29 cellular contexts compared by ENCODE assay signal in the genomic region with DNA sequence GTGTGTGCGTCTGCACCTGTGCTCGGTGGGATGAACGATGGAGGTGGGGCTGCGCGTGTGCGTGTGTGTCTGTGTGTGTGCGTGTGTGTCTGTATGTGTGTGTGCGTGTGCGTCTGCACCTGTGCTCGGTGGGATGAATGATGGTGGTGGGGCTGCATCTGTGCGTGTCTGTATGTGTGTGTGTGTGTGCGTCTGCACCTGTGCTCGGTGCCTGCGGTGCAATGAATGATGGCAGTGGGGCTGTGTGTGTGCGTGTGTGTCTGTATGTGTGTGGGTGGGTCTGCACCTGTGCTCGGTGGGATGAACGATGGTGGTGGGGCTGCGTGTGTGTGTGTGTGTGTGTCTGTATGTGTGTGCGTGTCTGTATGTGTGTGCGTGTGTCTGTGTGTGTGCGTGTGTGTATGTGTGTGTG. TPM values are rescaled to one million over a fixed set of nuclear protein-coding genes. Genes with fewer than 3 reads are reported as not detected.
DNase-seq lines count a peak whose midpoint lies in the region; ATAC-seq, FAIRE-seq and TF ChIP-seq lines count a peak whose summit lies in the region.
"Had no signal": no experiment of that assay in that cellular context is flagged by ENCODE, and none has a peak within 500 bp of the region (broad histone marks: within the 10 kb centered on the region; RNA-seq: fewer than 3 reads in every experiment).

No MANE protein-coding gene starts in this region.

- H3K9me3 ChIP-seq in mesenchymal stem cell (ENCODE audit: control insufficient read depth, low read length) (no peaks in the 10 kb centered on the region), HepG2 (ENCODE audit: low read length) (peaks cover 6% of the 10 kb centered on the region; the same call in 1 of the 2 replicates)
- H3K9me3 ChIP-seq: Peyer's patch, prostate gland, upper lobe of left lung had no signal

- no peak for FAIRE-seq in HepG2 (lab: Jason Lieb, UNC)
- FAIRE-seq: G401.6 had no signal

- H2AK5ac ChIP-seq in mesenchymal stem cell (ENCODE audit: low read length, severe bottlenecking), result no peak overlapping the region

- H3K36me3 Mint-ChIP-seq in activated CD4-positive, alpha-beta memory T cell treated with anti-CD3 and anti-CD28 coated beads for 36 hours, result no peaks in the 10 kb centered on the region
- no peaks in the 10 kb centered on the region for H3K36me3 Mint-ChIP-seq in activated CD4-positive, alpha-beta memory T cell treated with anti-CD3 and anti-CD28 coated beads, Interleukin-2, amount 10 ng/mL, durations not matched to agents 7 days and 5 days (ENCODE audit: low read depth)
- H3K36me3 Mint-ChIP-seq in WTC11, result peaks cover 13% of the 10 kb centered on the region
- H3K36me3 Mint-ChIP-seq in stimulated activated effector memory CD8-positive, alpha-beta T cell treated with anti-CD3 and anti-CD28 coated beads, Interleukin-12 subunit alpha, Interleukin-12 subunit beta, amount 100 ng/mL, for 72 hours, result peaks cover 18% of the 10 kb centered on the region
- H3K36me3 Mint-ChIP-seq in activated T-cell treated with anti-CD3 and anti-CD28 coated beads, Interleukin-2, amount 50 U/mL, for 4 hours (ENCODE audit: insufficient read depth), result no peaks in the 10 kb centered on the region
- H3K36me3 Mint-ChIP-seq: activated naive CD4-positive, alpha-beta T cell treated with anti-CD3 and anti-CD28 coated beads, Interleukin-2, amount 50 U/mL, for 72 hours had no signal

- no peak for ATAC-seq in WTC11
- ATAC-seq in stimulated activated effector memory CD8-positive, alpha-beta T cell treated with anti-CD3 and anti-CD28 coated beads, Interleukin-12 subunit alpha, Interleukin-12 subunit beta, amount 100 ng/mL, for 72 hours, result no peak
- ATAC-seq in HepG2, result no peak
- no peak for ATAC-seq in activated T-cell treated with anti-CD3 and anti-CD28 coated beads, Interleukin-2, amount 50 U/mL, for 4 hours
- ATAC-seq: HCT116, left lobe of liver, sciatic nerve had no signal

- H3K4ac ChIP-seq in mesenchymal stem cell (ENCODE audit: low read depth in 1 of 2, low read length in 2 of 2), result no peak overlapping the region

- BruUV-seq in HepG2 (replicated peaks; lab: Mats Ljungman, UMichigan), result no TSS peak

- H3K27ac ChIP-seq in mesenchymal stem cell (ENCODE audit: low read length, poor library complexity, severe bottlenecking) (no peak overlapping the region), HepG2 (ENCODE audit: extremely low read length, insufficient read depth, low read length) (no peak overlapping the region)
- H3K27ac ChIP-seq: prostate gland, upper lobe of left lung had no signal

- WGBS in mesenchymal stem cell, result 92% methylated on average over 21 of the region's 21 CpGs
- 80% methylated on average over 21 of the region's 21 CpGs for WGBS in HepG2 (ENCODE audit: low lambda C conversion rate)

- peak; percentile 6 for DNase-seq in activated CD4-positive, alpha-beta memory T cell treated with anti-CD3 and anti-CD28 coated beads for 36 hours
- DNase-seq in activated CD4-positive, alpha-beta memory T cell treated with anti-CD3 and anti-CD28 coated beads, Interleukin-2, amount 10 ng/mL, durations not matched to agents 7 days and 5 days, result no peak
- no peak for DNase-seq in WTC11 (ENCODE audit: low spot score)
- DNase-seq in mesenchymal stem cell, result no peak
- DNase-seq in stimulated activated effector memory CD8-positive, alpha-beta T cell treated with anti-CD3 and anti-CD28 coated beads, Interleukin-12 subunit alpha, Interleukin-12 subunit beta, amount 100 ng/mL, for 72 hours (ENCODE audit: low spot score in 2 of 2), result no peak
- DNase-seq in HepG2 (ENCODE audit: low spot score), result no peak
- no peak for DNase-seq in activated T-cell treated with anti-CD3 and anti-CD28 coated beads, Interleukin-2, amount 50 U/mL, for 4 hours
- no peak for DNase-seq in stimulated activated CD4-positive, alpha-beta T cell treated with anti-CD3 and anti-CD28 coated beads, Interleukin-4, amount 100 ng/mL, for 1 hour
- DNase-seq: Calu3; DMS79; hippocampal formation; Kasumi-1; NCI-H1417 treated with DMSO at 0.1 percent for 48 hours; NCI-H2081; NCI-H748 treated with DMSO at 0.1 percent for 48 hours; nucleus accumbens; SHP77; stimulated activated CD4-positive, alpha-beta T cell treated with anti-CD3 and anti-CD28 coated beads, Interleukin-12 subunit alpha, Interleukin-12 subunit beta, amount 100 ng/mL, for 4 hours; stimulated activated CD4-positive, alpha-beta T cell treated with anti-CD3 and anti-CD28 coated beads, Interleukin-2, amount 100 ng/mL, for 48 hours; T1000; upper lobe of left lung had no signal

- TF ChIP-seq EP300 in HepG2 (IDR thresholded peaks at IDR 0.05; ENCODE audit: low read depth in 2 of 2, low read length in 2 of 2), result no peak
- no peak for TF ChIP-seq EP300 in HepG2 (CRISPR knock-in tag; IDR thresholded peaks at IDR 0.05; ENCODE audit: borderline replicate concordance)

- H3K9me3 Mint-ChIP-seq in activated CD4-positive, alpha-beta memory T cell treated with anti-CD3 and anti-CD28 coated beads for 36 hours, result peaks cover 5% of the 10 kb centered on the region
- H3K9me3 Mint-ChIP-seq in activated CD4-positive, alpha-beta memory T cell treated with anti-CD3 and anti-CD28 coated beads, Interleukin-2, amount 10 ng/mL, durations not matched to agents 7 days and 5 days, result peaks cover 10% of the 10 kb centered on the region
- H3K9me3 Mint-ChIP-seq in WTC11, result peaks cover 11% of the 10 kb centered on the region
- no peaks in the 10 kb centered on the region for H3K9me3 Mint-ChIP-seq in stimulated activated effector memory CD8-positive, alpha-beta T cell treated with anti-CD3 and anti-CD28 coated beads, Interleukin-12 subunit alpha, Interleukin-12 subunit beta, amount 100 ng/mL, for 72 hours
- H3K9me3 Mint-ChIP-seq in activated T-cell treated with anti-CD3 and anti-CD28 coated beads, Interleukin-2, amount 50 U/mL, for 4 hours, result no peaks in the 10 kb centered on the region
- H3K9me3 Mint-ChIP-seq: activated T-helper 17 cell treated with anti-CD3 and anti-CD28 coated beads, Interleukin-2, amount 50 U/mL, for 72 hours had no signal

- H3K4me1 Mint-ChIP-seq in activated CD4-positive, alpha-beta memory T cell treated with anti-CD3 and anti-CD28 coated beads for 36 hours (ENCODE audit: low read depth), result peaks cover 3% of the 10 kb centered on the region
- H3K4me1 Mint-ChIP-seq in activated CD4-positive, alpha-beta memory T cell treated with anti-CD3 and anti-CD28 coated beads, Interleukin-2, amount 10 ng/mL, durations not matched to agents 7 days and 5 days, result no peaks in the 10 kb centered on the region
- no peaks in the 10 kb centered on the region for H3K4me1 Mint-ChIP-seq in WTC11
- H3K4me1 Mint-ChIP-seq in stimulated activated effector memory CD8-positive, alpha-beta T cell treated with anti-CD3 and anti-CD28 coated beads, Interleukin-12 subunit alpha, Interleukin-12 subunit beta, amount 100 ng/mL, for 72 hours, result peaks cover 23% of the 10 kb centered on the region
- no peaks in the 10 kb centered on the region for H3K4me1 Mint-ChIP-seq in activated T-cell treated with anti-CD3 and anti-CD28 coated beads, Interleukin-2, amount 50 U/mL, for 4 hours (ENCODE audit: low read depth)
- H3K4me1 Mint-ChIP-seq: activated T-helper 17 cell treated with anti-CD3 and anti-CD28 coated beads, Interleukin-2, amount 50 U/mL, for 72 hours had no signal

- H3K79me1 ChIP-seq in mesenchymal stem cell (replicated peaks; ENCODE audit: low read length, poor library complexity, severe bottlenecking), result no peaks in the 10 kb centered on the region

- H2BK15ac ChIP-seq in mesenchymal stem cell (ENCODE audit: low read depth, poor library complexity, severe bottlenecking), result no peak overlapping the region

- no peak overlapping the region for H3K4me3 ChIP-seq in mesenchymal stem cell (ENCODE audit: insufficient read depth in 1 of 2, low read depth in 1 of 2, low read length in 2 of 2)
- H3K4me3 ChIP-seq in HepG2 (replicated peaks in 1 of 3; ENCODE audit: insufficient read depth in 1 of 3, low read depth in 2 of 3, low read length in 3 of 3), result no peak overlapping the region
- H3K4me3 ChIP-seq: Peyer's patch, prostate gland, upper lobe of left lung had no signal

- H3K36me3 ChIP-seq in mesenchymal stem cell (ENCODE audit: control insufficient read depth in 1 of 2, insufficient read depth in 2 of 2, low read depth in 1 of 2, low read length in 2 of 2) (no peaks in the 10 kb centered on the region), HepG2 (replicated peaks in 1 of 2; ENCODE audit: control insufficient read depth in 1 of 2, insufficient read depth in 2 of 2, low read length in 2 of 2) (no peaks in the 10 kb centered on the region)
- H3K36me3 ChIP-seq: Peyer's patch, prostate gland, upper lobe of left lung had no signal

- H4K20me1 ChIP-seq in HepG2 (ENCODE audit: insufficient read depth, low read length), result no peaks in the 10 kb centered on the region

- H2AFZ ChIP-seq in mesenchymal stem cell (ENCODE audit: low read depth, low read length), result no peak overlapping the region
- H2AFZ ChIP-seq in HepG2 (ENCODE audit: low read length), result no peak overlapping the region

- H3K14ac ChIP-seq in mesenchymal stem cell (ENCODE audit: low read length in 2 of 2), result no peak overlapping the region

- no peak overlapping the region for H3K27ac Mint-ChIP-seq in activated CD4-positive, alpha-beta memory T cell treated with anti-CD3 and anti-CD28 coated beads for 36 hours
- no peak overlapping the region for H3K27ac Mint-ChIP-seq in activated CD4-positive, alpha-beta memory T cell treated with anti-CD3 and anti-CD28 coated beads, Interleukin-2, amount 10 ng/mL, durations not matched to agents 7 days and 5 days
- peak overlapping the region; percentile 30; the same call in 1 of the 2 replicates for H3K27ac Mint-ChIP-seq in WTC11
- peak overlapping the region; percentile 30 for H3K27ac Mint-ChIP-seq in stimulated activated effector memory CD8-positive, alpha-beta T cell treated with anti-CD3 and anti-CD28 coated beads, Interleukin-12 subunit alpha, Interleukin-12 subunit beta, amount 100 ng/mL, for 72 hours
- H3K27ac Mint-ChIP-seq: activated naive CD4-positive, alpha-beta T cell treated with anti-CD3 and anti-CD28 coated beads, Interleukin-2, amount 50 U/mL, for 72 hours; activated T-helper 17 cell treated with anti-CD3 and anti-CD28 coated beads, Interleukin-2, amount 50 U/mL, for 72 hours had no signal

- H3K4me1 ChIP-seq in mesenchymal stem cell (ENCODE audit: control insufficient read depth, insufficient read depth, low read depth, low read length) (peaks cover 4% of the 10 kb centered on the region), HepG2 (ENCODE audit: insufficient read depth, low read length) (no peaks in the 10 kb centered on the region)
- H3K4me1 ChIP-seq: prostate gland, upper lobe of left lung had no signal

- no peak for TF ChIP-seq RAD21 in HepG2 (CRISPR knock-in tag; IDR thresholded peaks at IDR 0.05)

- no peak for TF ChIP-seq POLR2A in HepG2 (IDR thresholded peaks at IDR 0.05; ENCODE audit: insufficient read depth in 1 of 2, low read depth in 2 of 2, low read length in 2 of 2)

- CTCF ChIA-PET in activated CD4-positive, alpha-beta memory T cell treated with anti-CD3 and anti-CD28 coated beads for 36 hours (lab: Charles Lee), result no interaction called here
- CTCF ChIA-PET in activated CD4-positive, alpha-beta memory T cell treated with anti-CD3 and anti-CD28 coated beads, Interleukin-2, amount 10 ng/mL, durations not matched to agents 7 days and 5 days (lab: Charles Lee), result no interaction called here
- CTCF ChIA-PET in WTC11 (lab: Charles Lee) (no interaction called here), HepG2 (lab: Yijun Ruan, JAX; ENCODE audit: low intra/inter-chr PET ratio, low total read pairs) (no interaction called here)

- H3K27me3 Mint-ChIP-seq in activated CD4-positive, alpha-beta memory T cell treated with anti-CD3 and anti-CD28 coated beads for 36 hours, result peaks cover 2% of the 10 kb centered on the region
- H3K27me3 Mint-ChIP-seq in activated CD4-positive, alpha-beta memory T cell treated with anti-CD3 and anti-CD28 coated beads, Interleukin-2, amount 10 ng/mL, durations not matched to agents 7 days and 5 days, result no peaks in the 10 kb centered on the region
- H3K27me3 Mint-ChIP-seq in WTC11 (ENCODE audit: low read depth), result peaks cover under 1% of the 10 kb centered on the region; the same call in 1 of the 2 replicates
- peaks cover 2% of the 10 kb centered on the region for H3K27me3 Mint-ChIP-seq in activated T-cell treated with anti-CD3 and anti-CD28 coated beads, Interleukin-2, amount 50 U/mL, for 4 hours (ENCODE audit: low read depth)
- H3K27me3 Mint-ChIP-seq: activated T-helper 17 cell treated with anti-CD3 and anti-CD28 coated beads, Interleukin-2, amount 50 U/mL, for 72 hours had no signal

- H4K91ac ChIP-seq in mesenchymal stem cell (ENCODE audit: low read length), result no peak overlapping the region

- intact Hi-C loops in activated CD4-positive, alpha-beta memory T cell treated with anti-CD3 and anti-CD28 coated beads for 36 hours (cut with micrococcal nuclease), result no loop called here
- intact Hi-C loops in HepG2 (cut with micrococcal nuclease; ENCODE audit: unreplicated experiment), result no loop called here

- H3K27me3 ChIP-seq in mesenchymal stem cell (ENCODE audit: control insufficient read depth in 1 of 2, insufficient read depth in 1 of 2, low read length in 2 of 2) (peaks cover 33 to 43% of the 10 kb centered on the region in 2 experiments), HepG2 (ENCODE audit: control insufficient read depth in 1 of 2, insufficient read depth in 2 of 2, low read length in 2 of 2) (peaks cover 10 to 48% of the 10 kb centered on the region in 2 experiments)
- H3K27me3 ChIP-seq: Peyer's patch, upper lobe of left lung had no signal

- H3K4me2 ChIP-seq in mesenchymal stem cell (ENCODE audit: low read length, poor library complexity, severe bottlenecking), result no peak overlapping the region
- no peak overlapping the region for H3K4me2 ChIP-seq in HepG2 (ENCODE audit: low read depth, low read length)

- TF ChIP-seq CTCF in WTC11 (IDR thresholded peaks at IDR 0.05) (no peak), HepG2 (CRISPR knock-in tag; IDR thresholded peaks at IDR 0.05) (no peak)

- H2BK120ac ChIP-seq in mesenchymal stem cell (ENCODE audit: low read depth, low read length), result no peak overlapping the region

- peak overlapping the region; percentile 21 for H4K8ac ChIP-seq in mesenchymal stem cell (ENCODE audit: low read length)

- no peaks in the 10 kb centered on the region for H3K79me2 ChIP-seq in HepG2 (ENCODE audit: insufficient read depth, low read length)

- no peak overlapping the region for H2BK12ac ChIP-seq in mesenchymal stem cell (ENCODE audit: low read length in 2 of 2)

- no peak overlapping the region for H3K18ac ChIP-seq in mesenchymal stem cell (ENCODE audit: low read depth in 1 of 2, low read length in 2 of 2)

- no peak overlapping the region for H2BK5ac ChIP-seq in mesenchymal stem cell (ENCODE audit: low read depth, low read length, poor library complexity, severe bottlenecking)

- H3K9ac ChIP-seq in mesenchymal stem cell (ENCODE audit: low read length), result no peak overlapping the region
- H3K9ac ChIP-seq in HepG2 (ENCODE audit: insufficient read depth, low read depth, low read length), result no peak overlapping the region

- no peak overlapping the region for H3K23ac ChIP-seq in mesenchymal stem cell (ENCODE audit: low read length in 2 of 2)

- POLR2A ChIA-PET in activated CD4-positive, alpha-beta memory T cell treated with anti-CD3 and anti-CD28 coated beads for 36 hours (lab: Charles Lee), result no interaction called here
- POLR2A ChIA-PET in activated CD4-positive, alpha-beta memory T cell treated with anti-CD3 and anti-CD28 coated beads, Interleukin-2, amount 10 ng/mL, durations not matched to agents 7 days and 5 days (lab: Charles Lee), result no interaction called here
- POLR2A ChIA-PET in WTC11 (lab: Charles Lee), result no interaction called here
- POLR2A ChIA-PET in HepG2 (lab: Yijun Ruan, JAX), result no interaction called here

- H3K4me3 Mint-ChIP-seq in activated CD4-positive, alpha-beta memory T cell treated with anti-CD3 and anti-CD28 coated beads for 36 hours, result no peak overlapping the region
- H3K4me3 Mint-ChIP-seq in activated CD4-positive, alpha-beta memory T cell treated with anti-CD3 and anti-CD28 coated beads, Interleukin-2, amount 10 ng/mL, durations not matched to agents 7 days and 5 days, result no peak overlapping the region
- no peak overlapping the region for H3K4me3 Mint-ChIP-seq in WTC11
- H3K4me3 Mint-ChIP-seq in stimulated activated effector memory CD8-positive, alpha-beta T cell treated with anti-CD3 and anti-CD28 coated beads, Interleukin-12 subunit alpha, Interleukin-12 subunit beta, amount 100 ng/mL, for 72 hours, result peak overlapping the region; percentile 5
- no peak overlapping the region for H3K4me3 Mint-ChIP-seq in activated T-cell treated with anti-CD3 and anti-CD28 coated beads, Interleukin-2, amount 50 U/mL, for 4 hours
- H3K4me3 Mint-ChIP-seq: activated T-helper 17 cell treated with anti-CD3 and anti-CD28 coated beads, Interleukin-2, amount 50 U/mL, for 72 hours had no signal

- in situ Hi-C loops in HepG2 (cut with HindIII; ENCODE audit: extremely low pct_ligation_motif_present, low pct_unique_long_range_greater_than_20kb), result no loop called here

RNA-seq across cellular contexts. Expression of gene CTDP1, which starts 48.5 kb away (rescaled TPM):
- 10 to 100 TPM; 35.4 to 36.0 TPM for total RNA-seq in activated CD4-positive, alpha-beta memory T cell treated with anti-CD3 and anti-CD28 coated beads for 36 hours
- 10 to 100 TPM; 34.8 to 38.0 TPM for total RNA-seq in activated CD4-positive, alpha-beta memory T cell treated with anti-CD3 and anti-CD28 coated beads, Interleukin-2, amount 10 ng/mL, durations not matched to agents 7 days and 5 days
- total RNA-seq in WTC11 (2021) (33.3 to 39.7 TPM (median 34.5 TPM) in 3 replicates), HepG2 (2016; rRNA removed; fragmentation: Illumina TruSeq; extraction: Trizol) (9.9 and 11.0 TPM in 2 replicates)
- 11.1 TPM for polyA plus RNA-seq in mesenchymal stem cell (2013, experiment 1 of 2)
- polyA plus RNA-seq in mesenchymal stem cell (2013, experiment 2 of 2), result 11.3 TPM
- total RNA-seq in HepG2 (2016; cell fraction: cytosol; rRNA removed; fragmentation: Illumina TruSeq; extraction: Trizol; ENCODE audit: low read depth), result 3.1 and 4.7 TPM in 2 replicates
- total RNA-seq in HepG2 (2016; cell fraction: insoluble cytoplasmic fraction; rRNA removed; fragmentation: Illumina TruSeq; extraction: Trizol), result 9.0 and 10.9 TPM in 2 replicates
- 4.2 and 4.6 TPM in 2 replicates for total RNA-seq in HepG2 (2016; cell fraction: membrane; rRNA removed; fragmentation: Illumina TruSeq; extraction: Trizol)
- total RNA-seq in HepG2 (2016; cell fraction: nucleus; rRNA removed; fragmentation: Illumina TruSeq; extraction: Trizol), result 8.1 and 9.4 TPM in 2 replicates
- polyA plus RNA-seq in HepG2 (2011; rRNA removed), result 6.9 and 8.0 TPM in 2 replicates
- 4.9 and 6.4 TPM in 2 replicates for polyA plus RNA-seq in HepG2 (2011; cell fraction: cytosol; rRNA removed)
- polyA plus RNA-seq in HepG2 (2011; cell fraction: nucleus; rRNA removed), result 14.1 and 18.1 TPM in 2 replicates
- polyA plus RNA-seq in HepG2 (2012), result 5.4 and 8.7 TPM in 2 replicates
- 0.57 and 0.62 TPM in 2 replicates for polyA plus RNA-seq in HepG2 (2016; cell fraction: cytosol; fragmentation: Illumina TruSeq; extraction: Trizol; ENCODE audit: low read depth)
- polyA plus RNA-seq in HepG2 (2016; cell fraction: insoluble cytoplasmic fraction; fragmentation: Illumina TruSeq; extraction: Trizol; ENCODE audit: low read depth), result 9.2 and 9.6 TPM in 2 replicates
- polyA plus RNA-seq in HepG2 (2016; cell fraction: membrane; fragmentation: Illumina TruSeq; extraction: Trizol; ENCODE audit: low read depth), result 1.5 and 1.8 TPM in 2 replicates
- polyA plus RNA-seq in HepG2 (2016; cell fraction: nucleus; fragmentation: Illumina TruSeq; extraction: Trizol; ENCODE audit: insufficient read depth, low read depth), result 12.6 and 13.4 TPM in 2 replicates
- polyA minus RNA-seq in HepG2 (2011; rRNA and poly(A)+ RNA removed; ENCODE audit: low replicate concordance), result 12.3 and 14.8 TPM in 2 replicates
- polyA minus RNA-seq in HepG2 (2011; cell fraction: cytosol; rRNA and poly(A)+ RNA removed), result 5.7 and 6.2 TPM in 2 replicates
- polyA minus RNA-seq in HepG2 (2011; cell fraction: nucleus; rRNA and poly(A)+ RNA removed), result 11.6 and 14.5 TPM in 2 replicates
- total RNA-seq in activated T-cell treated with anti-CD3 and anti-CD28 coated beads, Interleukin-2, amount 50 U/mL, for 4 hours, result 10 to 100 TPM; 38.6 to 46.2 (median 44.6) TPM

Comparison
In these comparisons a context has a peak if more than half of its experiments do, and no peak if none do; other contexts are left out.
1. H3K27ac Mint-ChIP-seq: peak in WTC11 (single experiment) and stimulated activated effector memory CD8-positive, alpha-beta T cell treated with anti-CD3 and anti-CD28 coated beads, Interleukin-12 subunit alpha, Interleukin-12 subunit beta, amount 100 ng/mL, for 72 hours (single experiment); none in activated CD4-positive, alpha-beta memory T cell treated with anti-CD3 and anti-CD28 coated beads for 36 hours (single experiment) and activated CD4-positive, alpha-beta memory T cell treated with anti-CD3 and anti-CD28 coated beads, Interleukin-2, amount 10 ng/mL, durations not matched to agents 7 days and 5 days (single experiment).